ENCODE assay signal across 14 cellular contexts in genomic region chr5:58069846-58070245, GRCh38.
"Had no signal": no experiment of that assay in that cellular context is flagged by ENCODE, and none has a peak within 500 bp of the region (broad histone marks: within the 10 kb centered on the region; RNA-seq: fewer than 3 reads in every experiment).

No MANE protein-coding gene starts in this region.

- H3K27me3 ChIP-seq: heart left ventricle, right atrium auricular region, stomach had no signal

- H3K9me3 ChIP-seq: right atrium auricular region, stomach, thoracic aorta had no signal

- H3K4me3 ChIP-seq: heart left ventricle, right atrium auricular region, skin epidermis, stomach, thoracic aorta had no signal

- H3K27me3 Mint-ChIP-seq: activated CD4-positive, alpha-beta T cell treated with anti-CD3 and anti-CD28 coated beads, Interleukin-2, amount 10 ng/mL, durations not matched to agents 7 days and 5 days; brain; naive B cell had no signal

- ATAC-seq: activated naive CD4-positive, alpha-beta T cell treated with anti-CD3 and anti-CD28 coated beads, Interleukin-2, amount 50 U/mL, for 72 hours; heart left ventricle had no signal

- H3K9me3 Mint-ChIP-seq: activated CD4-positive, alpha-beta T cell treated with anti-CD3 and anti-CD28 coated beads, Interleukin-2, amount 10 ng/mL, durations not matched to agents 7 days and 5 days; activated naive CD4-positive, alpha-beta T cell treated with anti-CD3 and anti-CD28 coated beads, Interleukin-2, amount 50 U/mL, for 72 hours; activated T-helper 2 cell treated with anti-CD3 and anti-CD28 coated beads, Interferon-gamma antibody, Interleukin-2, Interleukin-4, amounts not matched to agents 10 μg/mL and 5 μg/mL and 100 μg/mL, durations not matched to agents 14 hours and 24 hours and 36 hours had no signal

- H3K36me3 ChIP-seq: heart left ventricle, right atrium auricular region, stomach, thoracic aorta had no signal

- H3K27ac ChIP-seq: right atrium auricular region, skin epidermis, stomach, thoracic aorta had no signal

- H3K4me3 Mint-ChIP-seq: activated CD4-positive, alpha-beta T cell treated with anti-CD3 and anti-CD28 coated beads, Interleukin-2, amount 10 ng/mL, durations not matched to agents 7 days and 5 days; brain; naive B cell had no signal

- H3K36me3 Mint-ChIP-seq: activated naive CD4-positive, alpha-beta T cell treated with anti-CD3 and anti-CD28 coated beads, Interleukin-2, amount 50 U/mL, for 72 hours; brain; naive B cell had no signal

- DNase-seq: activated CD4-positive, alpha-beta T cell treated with anti-CD3 and anti-CD28 coated beads, Interleukin-2, amount 10 ng/mL, durations not matched to agents 7 days and 5 days; activated CD4-positive, CD25-positive, alpha-beta regulatory T cell; amygdala; cerebellar nuclear complex; foreskin melanocyte; heart left ventricle; naive B cell; stomach had no signal

- H3K4me1 Mint-ChIP-seq: activated CD4-positive, alpha-beta T cell treated with anti-CD3 and anti-CD28 coated beads, Interleukin-2, amount 10 ng/mL, durations not matched to agents 7 days and 5 days; naive B cell had no signal

- H3K27ac Mint-ChIP-seq: activated CD4-positive, alpha-beta T cell treated with anti-CD3 and anti-CD28 coated beads, Interleukin-2, amount 10 ng/mL, durations not matched to agents 7 days and 5 days; activated naive CD4-positive, alpha-beta T cell treated with anti-CD3 and anti-CD28 coated beads, Interleukin-2, amount 50 U/mL, for 72 hours; activated T-helper 2 cell treated with anti-CD3 and anti-CD28 coated beads, Interferon-gamma antibody, Interleukin-2, Interleukin-4, amounts not matched to agents 10 μg/mL and 5 μg/mL and 100 μg/mL, durations not matched to agents 14 hours and 24 hours and 36 hours; naive B cell had no signal
